10 cellular contexts compared by ENCODE assay signal in the genomic region with DNA sequence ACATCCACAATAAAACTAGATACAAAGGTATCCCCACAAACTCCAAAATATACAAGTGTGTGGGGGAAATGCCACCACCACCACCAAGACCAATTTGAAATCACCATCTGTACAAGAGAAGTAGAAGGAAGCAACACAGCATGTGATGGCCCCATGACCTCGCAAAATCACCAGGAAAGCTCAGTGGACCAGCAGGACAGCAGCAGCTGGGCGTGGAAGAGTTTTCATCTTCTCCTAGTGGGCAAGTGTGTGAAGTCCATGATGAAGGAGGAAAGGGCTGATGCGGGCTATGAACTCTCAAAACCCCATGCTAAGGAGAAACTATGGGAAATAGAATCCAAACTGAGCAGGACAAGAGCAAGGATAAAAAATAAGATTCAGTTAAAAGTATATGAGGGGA. TPM values are rescaled to one million over a fixed set of nuclear protein-coding genes. Genes with fewer than 3 reads are reported as not detected.
DNase-seq lines count a peak whose midpoint lies in the region; ATAC-seq and TF ChIP-seq lines count a peak whose summit lies in the region.
"Had no signal": no experiment of that assay in that cellular context is flagged by ENCODE, and none has a peak within 500 bp of the region (broad histone marks: within the 10 kb centered on the region; RNA-seq: fewer than 3 reads in every experiment).

No MANE protein-coding gene starts in this region.

- TF ChIP-seq CTCF in BJ (IDR thresholded peaks at IDR 0.05; ENCODE audit: insufficient read depth, low read depth, low read length) (0 out of 2 replicates have a peak, but pooled peaks have one; percentile 2), left lung (IDR thresholded peaks at IDR 0.05) (no peak), ascending aorta (IDR thresholded peaks at IDR 0.05) (no peak), vagina (IDR thresholded peaks at IDR 0.05) (no peak)

- H3K27me3 Mint-ChIP-seq in activated T-helper 1 cell treated with anti-CD3 and anti-CD28 coated beads, Interleukin-12 subunit alpha, Interleukin-12 subunit beta, Interleukin-2, Interleukin-4 antibody, amounts not matched to agents 30 ng/mL and 10 ng/mL and 1 ng/mL, durations not matched to agents 14 hours and 24 hours and 36 hours (ENCODE audit: insufficient read depth): no peaks in the 10 kb centered on the region

- TF ChIP-seq POLR2A in vagina (IDR thresholded peaks at IDR 0.05): no peak

- POLR2A ChIA-PET in BJ (lab: Charles Lee): no interaction called here

- no peaks in the 10 kb centered on the region for H3K27me3 ChIP-seq in BJ (ENCODE audit: control insufficient read depth, insufficient read depth, low read length)
- H3K27me3 ChIP-seq in H7 (ENCODE audit: control insufficient read depth, insufficient read depth, low read length): no peaks in the 10 kb centered on the region
- no peaks in the 10 kb centered on the region for H3K27me3 ChIP-seq in left lung
- no peaks in the 10 kb centered on the region for H3K27me3 ChIP-seq in ascending aorta
- H3K27me3 ChIP-seq in vagina: no peaks in the 10 kb centered on the region
- H3K27me3 ChIP-seq: hepatocyte had no signal

- H3K27ac ChIP-seq in left lung (no peak overlapping the region), ascending aorta (no peak overlapping the region), vagina (no peak overlapping the region)
- H3K27ac ChIP-seq: hepatocyte had no signal

- H3K9me3 Mint-ChIP-seq in activated T-helper 1 cell treated with anti-CD3 and anti-CD28 coated beads, Interleukin-12 subunit alpha, Interleukin-12 subunit beta, Interleukin-2, Interleukin-4 antibody, amounts not matched to agents 30 ng/mL and 10 ng/mL and 1 ng/mL, durations not matched to agents 14 hours and 24 hours and 36 hours: no peaks in the 10 kb centered on the region

- peaks cover 0 to 6% of the 10 kb centered on the region in 2 donors for H3K4me1 ChIP-seq in left lung
- H3K4me1 ChIP-seq in ascending aorta: no peaks in the 10 kb centered on the region
- peaks cover 8% of the 10 kb centered on the region for H3K4me1 ChIP-seq in vagina

- CTCF ChIA-PET in BJ (lab: Yijun Ruan, JAX): interaction anchor here (0.9 to 1.3 kb wide), 5 partner anchors 10 to 291 kb away, joined by 3 to 5 read pairs (median 3); no protein-coding TSS in a partner anchor

- peaks cover 34% of the 10 kb centered on the region for H3K4me1 Mint-ChIP-seq in activated T-helper 1 cell treated with anti-CD3 and anti-CD28 coated beads, Interleukin-12 subunit alpha, Interleukin-12 subunit beta, Interleukin-2, Interleukin-4 antibody, amounts not matched to agents 30 ng/mL and 10 ng/mL and 1 ng/mL, durations not matched to agents 14 hours and 24 hours and 36 hours (ENCODE audit: low read depth)

- no peak for DNase-seq in BJ (ENCODE audit: low read depth)
- peak; percentile 41 for DNase-seq in H7
- no peak for DNase-seq in activated T-helper 1 cell treated with anti-CD3 and anti-CD28 coated beads, Interleukin-12 subunit alpha, Interleukin-12 subunit beta, Interleukin-2, Interleukin-4 antibody, amounts not matched to agents 30 ng/mL and 10 ng/mL and 1 ng/mL, durations not matched to agents 14 hours and 24 hours and 36 hours (ENCODE audit: low spot score)
- no peak for DNase-seq in left lung
- DNase-seq in NCI-H446 (lab: John Stamatoyannopoulos, UW): no peak
- no peak for DNase-seq in ascending aorta (ENCODE audit: low spot score in 2 of 2)
- DNase-seq in vagina (ENCODE audit: extremely low spot score in 2 of 2): no peak
- DNase-seq: mammary epithelial cell had no signal

- H3K9me3 ChIP-seq in left lung: no peaks in the 10 kb centered on the region
- H3K9me3 ChIP-seq in ascending aorta: no peaks in the 10 kb centered on the region
- no peaks in the 10 kb centered on the region for H3K9me3 ChIP-seq in vagina

- no peak overlapping the region for H3K4me3 Mint-ChIP-seq in activated T-helper 1 cell treated with anti-CD3 and anti-CD28 coated beads, Interleukin-12 subunit alpha, Interleukin-12 subunit beta, Interleukin-2, Interleukin-4 antibody, amounts not matched to agents 30 ng/mL and 10 ng/mL and 1 ng/mL, durations not matched to agents 14 hours and 24 hours and 36 hours

- H3K36me3 Mint-ChIP-seq in activated T-helper 1 cell treated with anti-CD3 and anti-CD28 coated beads, Interleukin-12 subunit alpha, Interleukin-12 subunit beta, Interleukin-2, Interleukin-4 antibody, amounts not matched to agents 30 ng/mL and 10 ng/mL and 1 ng/mL, durations not matched to agents 14 hours and 24 hours and 36 hours (ENCODE audit: low read depth): peaks cover 41% of the 10 kb centered on the region

- ATAC-seq in left lung (peak; percentile 23), HG03097 (IDR thresholded peaks at IDR 0.05; ENCODE audit: low FRiP score, unreplicated experiment) (no peak)

- H3K4me3 ChIP-seq in BJ (ENCODE audit: low read depth, low read length) (no peak overlapping the region), H7 (ENCODE audit: insufficient read depth, low read depth, low read length) (no peak overlapping the region), left lung (no peak overlapping the region), ascending aorta (no peak overlapping the region), vagina (no peak overlapping the region)
- H3K4me3 ChIP-seq: hepatocyte had no signal

- H3K27ac Mint-ChIP-seq in activated T-helper 1 cell treated with anti-CD3 and anti-CD28 coated beads, Interleukin-12 subunit alpha, Interleukin-12 subunit beta, Interleukin-2, Interleukin-4 antibody, amounts not matched to agents 30 ng/mL and 10 ng/mL and 1 ng/mL, durations not matched to agents 14 hours and 24 hours and 36 hours: peak overlapping the region; percentile 80

- intact Hi-C loops in activated T-helper 1 cell treated with anti-CD3 and anti-CD28 coated beads, Interleukin-12 subunit alpha, Interleukin-12 subunit beta, Interleukin-2, Interleukin-4 antibody, amounts not matched to agents 30 ng/mL and 10 ng/mL and 1 ng/mL, durations not matched to agents 14 hours and 24 hours and 36 hours (cut with micrococcal nuclease): no loop called here
- intact Hi-C loops in left lung (cut with DNase I): no loop called here
- intact Hi-C loops in ascending aorta (cut with DNase I): no loop called here
- intact Hi-C loops in vagina (cut with DNase I): no loop called here

- peaks cover 7% of the 10 kb centered on the region for H3K36me3 ChIP-seq in BJ (ENCODE audit: control insufficient read depth, insufficient read depth, low read length)
- H3K36me3 ChIP-seq in H7 (replicated peaks; ENCODE audit: control insufficient read depth, insufficient read depth, low read length): peaks cover 2% of the 10 kb centered on the region
- H3K36me3 ChIP-seq in left lung: peaks cover 4 to 82% of the 10 kb centered on the region in 2 donors
- H3K36me3 ChIP-seq in ascending aorta: peaks cover 12 to 22% of the 10 kb centered on the region in 2 donors
- H3K36me3 ChIP-seq in vagina: peaks cover 0 to 26% of the 10 kb centered on the region in 2 donors

RNA-seq across cellular contexts. Expression of a gene that starts 58.1 kb away (rescaled TPM):
- polyA plus RNA-seq in BJ (2011; rRNA removed): 53.9 and 79.0 TPM in 2 replicates
- polyA minus RNA-seq in BJ (2011; rRNA and poly(A)+ RNA removed): 53.6 and 62.7 TPM in 2 replicates
- 72.9 and 87.0 TPM in 2 replicates for total RNA-seq in H7 (2014; rRNA removed; shearing (Covaris generic))
- total RNA-seq in activated T-helper 1 cell treated with anti-CD3 and anti-CD28 coated beads, Interleukin-12 subunit alpha, Interleukin-12 subunit beta, Interleukin-2, Interleukin-4 antibody, amounts not matched to agents 30 ng/mL and 10 ng/mL and 1 ng/mL, durations not matched to agents 14 hours and 24 hours and 36 hours: 85.1 and 91.3 TPM in 2 replicates
- 10 to 100 TPM; 93.5 to 93.8 TPM for total RNA-seq in left lung
- total RNA-seq in ascending aorta: 171 TPM
- 78.8 TPM for total RNA-seq in vagina
